ENCODE assay signal across 2 cellular contexts in the genomic region with DNA sequence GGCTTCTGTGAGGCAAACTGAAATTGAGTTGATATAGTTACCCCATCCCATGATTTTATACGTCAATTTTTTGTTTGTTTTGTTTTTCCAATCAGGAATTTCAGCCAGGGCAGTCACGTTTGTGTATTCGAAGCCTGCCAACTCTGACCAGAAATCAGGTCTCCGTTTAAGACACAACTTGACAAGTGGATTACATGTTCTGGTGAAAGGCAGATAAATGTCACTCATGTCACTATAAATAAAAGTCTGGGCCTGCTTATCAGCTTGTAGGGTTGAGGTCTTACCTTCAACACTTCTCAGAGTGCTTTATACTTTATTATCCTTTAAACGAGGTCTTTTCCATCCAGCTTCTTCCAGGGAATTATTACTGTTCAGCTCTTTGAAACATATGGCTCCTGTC.
TF ChIP-seq lines count a peak whose summit lies in the region.

No MANE protein-coding gene starts in this region.

TF ChIP-seq in A549, 52 proteins besides CTCF, POLR2A, EP300 and RAD21:
- no peak for TF ChIP-seq ESRRA (IDR thresholded peaks at IDR 0.05; ENCODE audit: borderline replicate concordance, low read length)
- TF ChIP-seq, protein P1, sequence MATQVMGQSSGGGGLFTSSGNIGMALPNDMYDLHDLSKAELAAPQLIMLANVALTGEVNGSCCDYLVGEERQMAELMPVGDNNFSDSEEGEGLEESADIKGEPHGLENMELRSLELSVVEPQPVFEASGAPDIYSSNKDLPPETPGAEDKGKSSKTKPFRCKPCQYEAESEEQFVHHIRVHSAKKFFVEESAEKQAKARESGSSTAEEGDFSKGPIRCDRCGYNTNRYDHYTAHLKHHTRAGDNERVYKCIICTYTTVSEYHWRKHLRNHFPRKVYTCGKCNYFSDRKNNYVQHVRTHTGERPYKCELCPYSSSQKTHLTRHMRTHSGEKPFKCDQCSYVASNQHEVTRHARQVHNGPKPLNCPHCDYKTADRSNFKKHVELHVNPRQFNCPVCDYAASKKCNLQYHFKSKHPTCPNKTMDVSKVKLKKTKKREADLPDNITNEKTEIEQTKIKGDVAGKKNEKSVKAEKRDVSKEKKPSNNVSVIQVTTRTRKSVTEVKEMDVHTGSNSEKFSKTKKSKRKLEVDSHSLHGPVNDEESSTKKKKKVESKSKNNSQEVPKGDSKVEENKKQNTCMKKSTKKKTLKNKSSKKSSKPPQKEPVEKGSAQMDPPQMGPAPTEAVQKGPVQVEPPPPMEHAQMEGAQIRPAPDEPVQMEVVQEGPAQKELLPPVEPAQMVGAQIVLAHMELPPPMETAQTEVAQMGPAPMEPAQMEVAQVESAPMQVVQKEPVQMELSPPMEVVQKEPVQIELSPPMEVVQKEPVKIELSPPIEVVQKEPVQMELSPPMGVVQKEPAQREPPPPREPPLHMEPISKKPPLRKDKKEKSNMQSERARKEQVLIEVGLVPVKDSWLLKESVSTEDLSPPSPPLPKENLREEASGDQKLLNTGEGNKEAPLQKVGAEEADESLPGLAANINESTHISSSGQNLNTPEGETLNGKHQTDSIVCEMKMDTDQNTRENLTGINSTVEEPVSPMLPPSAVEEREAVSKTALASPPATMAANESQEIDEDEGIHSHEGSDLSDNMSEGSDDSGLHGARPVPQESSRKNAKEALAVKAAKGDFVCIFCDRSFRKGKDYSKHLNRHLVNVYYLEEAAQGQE (IDR thresholded peaks at IDR 0.05), result no peak

TF ChIP-seq in K562, 482 proteins besides CTCF, POLR2A, EP300 and RAD21:
- peak; percentile 39 for TF ChIP-seq MEIS2 (IDR thresholded peaks at IDR 0.05; ENCODE audit: partially characterized antibody)
- TF ChIP-seq SRSF1 (IDR thresholded peaks at IDR 0.05; ENCODE audit: low read depth, low read length), result no peak
- no peak for TF ChIP-seq HLTF (IDR thresholded peaks at IDR 0.05)
- TF ChIP-seq CBFA2T3 (IDR thresholded peaks at IDR 0.05), result peak; percentile 24; the same call in 1 of the 2 replicates
- TF ChIP-seq ETV5 (CRISPR knock-in tag; IDR thresholded peaks at IDR 0.05; ENCODE audit: low read depth), result no peak
- no peak for TF ChIP-seq ZEB2 (IDR thresholded peaks at IDR 0.05)
- TF ChIP-seq WHSC1 (IDR thresholded peaks at IDR 0.05; ENCODE audit: low read length), result no peak
- TF ChIP-seq, protein P2, sequence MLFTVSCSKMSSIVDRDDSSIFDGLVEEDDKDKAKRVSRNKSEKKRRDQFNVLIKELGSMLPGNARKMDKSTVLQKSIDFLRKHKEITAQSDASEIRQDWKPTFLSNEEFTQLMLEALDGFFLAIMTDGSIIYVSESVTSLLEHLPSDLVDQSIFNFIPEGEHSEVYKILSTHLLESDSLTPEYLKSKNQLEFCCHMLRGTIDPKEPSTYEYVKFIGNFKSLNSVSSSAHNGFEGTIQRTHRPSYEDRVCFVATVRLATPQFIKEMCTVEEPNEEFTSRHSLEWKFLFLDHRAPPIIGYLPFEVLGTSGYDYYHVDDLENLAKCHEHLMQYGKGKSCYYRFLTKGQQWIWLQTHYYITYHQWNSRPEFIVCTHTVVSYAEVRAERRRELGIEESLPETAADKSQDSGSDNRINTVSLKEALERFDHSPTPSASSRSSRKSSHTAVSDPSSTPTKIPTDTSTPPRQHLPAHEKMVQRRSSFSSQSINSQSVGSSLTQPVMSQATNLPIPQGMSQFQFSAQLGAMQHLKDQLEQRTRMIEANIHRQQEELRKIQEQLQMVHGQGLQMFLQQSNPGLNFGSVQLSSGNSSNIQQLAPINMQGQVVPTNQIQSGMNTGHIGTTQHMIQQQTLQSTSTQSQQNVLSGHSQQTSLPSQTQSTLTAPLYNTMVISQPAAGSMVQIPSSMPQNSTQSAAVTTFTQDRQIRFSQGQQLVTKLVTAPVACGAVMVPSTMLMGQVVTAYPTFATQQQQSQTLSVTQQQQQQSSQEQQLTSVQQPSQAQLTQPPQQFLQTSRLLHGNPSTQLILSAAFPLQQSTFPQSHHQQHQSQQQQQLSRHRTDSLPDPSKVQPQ (CRISPR knock-in tag; IDR thresholded peaks at IDR 0.05; ENCODE audit: borderline replicate concordance), result no peak
- TF ChIP-seq, protein P3, sequence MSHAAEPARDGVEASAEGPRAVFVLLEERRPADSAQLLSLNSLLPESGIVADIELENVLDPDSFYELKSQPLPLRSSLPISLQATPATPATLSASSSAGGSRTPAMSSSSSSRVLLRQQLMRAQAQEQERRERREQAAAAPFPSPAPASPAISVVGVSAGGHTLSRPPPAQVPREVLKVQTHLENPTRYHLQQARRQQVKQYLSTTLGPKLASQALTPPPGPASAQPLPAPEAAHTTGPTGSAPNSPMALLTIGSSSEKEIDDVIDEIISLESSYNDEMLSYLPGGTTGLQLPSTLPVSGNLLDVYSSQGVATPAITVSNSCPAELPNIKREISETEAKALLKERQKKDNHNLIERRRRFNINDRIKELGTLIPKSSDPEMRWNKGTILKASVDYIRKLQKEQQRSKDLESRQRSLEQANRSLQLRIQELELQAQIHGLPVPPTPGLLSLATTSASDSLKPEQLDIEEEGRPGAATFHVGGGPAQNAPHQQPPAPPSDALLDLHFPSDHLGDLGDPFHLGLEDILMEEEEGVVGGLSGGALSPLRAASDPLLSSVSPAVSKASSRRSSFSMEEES (CRISPR knock-in tag; IDR thresholded peaks at IDR 0.05), result no peak
